ENCODE assay signal across 19 cellular contexts in the genomic region with DNA sequence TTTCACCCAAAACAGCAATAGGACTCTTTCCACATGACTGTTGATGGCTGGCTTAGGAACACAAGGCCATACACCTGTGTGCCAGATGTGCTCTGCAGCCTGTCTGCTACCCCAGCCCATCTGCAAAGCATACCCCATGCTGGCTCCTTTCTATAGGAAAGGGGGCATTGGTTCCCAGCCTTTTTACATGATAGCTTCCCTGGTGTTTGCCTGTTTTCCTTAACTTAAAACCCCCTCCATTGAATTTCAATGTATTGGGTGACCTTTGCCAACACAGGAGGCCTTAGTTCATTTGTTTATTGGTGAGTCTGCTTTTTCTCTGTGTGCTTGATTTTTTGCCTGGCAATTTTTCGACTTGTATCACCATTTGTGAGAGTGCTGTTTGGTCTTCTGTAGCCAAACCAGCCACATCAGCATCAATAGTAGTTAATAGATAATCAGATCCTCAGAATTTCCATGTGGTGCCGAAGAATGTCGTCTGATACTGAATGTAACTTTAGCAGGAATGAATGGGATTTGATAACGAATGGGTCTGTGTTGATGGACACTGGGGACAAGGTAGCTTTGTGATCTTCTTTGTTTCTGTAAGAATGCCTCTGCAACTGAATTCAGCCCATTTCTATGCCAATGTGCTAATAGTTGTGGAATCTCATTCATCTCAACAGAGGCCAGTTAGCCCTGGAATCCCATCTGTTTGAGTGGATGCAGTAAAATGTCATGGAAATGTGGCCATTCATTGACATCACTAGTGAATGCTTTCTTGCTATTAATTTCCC.
DNase-seq lines count a peak whose midpoint lies in the region; ATAC-seq, FAIRE-seq and TF ChIP-seq lines count a peak whose summit lies in the region.
"Had no signal": no experiment of that assay in that cellular context is flagged by ENCODE, and none has a peak within 500 bp of the region (broad histone marks: within the 10 kb centered on the region; RNA-seq: fewer than 3 reads in every experiment).

No MANE protein-coding gene starts in this region.

- H3K9me3 ChIP-seq in H1 (ENCODE audit: insufficient read depth in 2 of 2, low read depth in 1 of 2, low read length in 1 of 2) (no peaks in the 10 kb centered on the region), skeletal muscle satellite cell (replicated peaks; ENCODE audit: low read length) (no peaks in the 10 kb centered on the region)

- peak overlapping the region; percentile 83 for H3K27ac ChIP-seq in H1 (ENCODE audit: low read depth, low read length)

- no peaks in the 10 kb centered on the region for H3K79me1 ChIP-seq in H1 (ENCODE audit: low read depth, low read length)

- FAIRE-seq in H1 (lab: Jason Lieb, UNC) = peak; percentile 96
- FAIRE-seq: keratinocyte had no signal

- WGBS in H1 (ENCODE audit: extremely low coverage in 1 of 2, insufficient coverage in 1 of 2, insufficient read length in 1 of 2, insufficient replicate concordance in 2 of 2, low coverage in 1 of 2, low lambda C conversion rate in 2 of 2, missing lambda C conversion rate in 1 of 2), 2 experiments = 2% methylated on average over 4 of the region's 4 CpGs; no CpG with 5 or more reads in 1 of the 2 experiments

- H3K4me1 ChIP-seq in H1 (replicated peaks in 1 of 4; ENCODE audit: control insufficient read depth in 3 of 4, insufficient read depth in 4 of 4, low read length in 3 of 4) (peaks cover 1 to 24% (median 11%) of the 10 kb centered on the region in 4 experiments; a peak in 5 of 7 replicates), skeletal muscle satellite cell (ENCODE audit: control insufficient read depth, insufficient read depth, low read length) (peaks cover 10% of the 10 kb centered on the region)

- H3K14ac ChIP-seq in H1 (ENCODE audit: insufficient read length) = no peak overlapping the region

- peak overlapping the region; percentile 22 for H4K91ac ChIP-seq in H1 (replicated peaks; ENCODE audit: insufficient read length, low read length)

- H2AFZ ChIP-seq in H1 (ENCODE audit: low read length) = no peak overlapping the region

- no peak overlapping the region for H3K23ac ChIP-seq in H1 (ENCODE audit: insufficient read length)

- DNase-seq in HFF-Myc (ENCODE audit: extremely low read depth, low read depth) = peak; percentile 67
- peak in 1 of 2 experiments; percentile 84 for DNase-seq in H1 (ENCODE audit: low read depth in 1 of 2, low spot score in 2 of 2)
- DNase-seq in kidney epithelial cell (ENCODE audit: low read depth) = peak; percentile 4
- DNase-seq in cerebellar nuclear complex (lab: John Stamatoyannopoulos, UW) = no peak
- no peak for DNase-seq in HuH-7.5 (ENCODE audit: low spot score)
- DNase-seq: activated CD4-positive, alpha-beta memory T cell treated with anti-CD3 and anti-CD28 coated beads for 36 hours; CD4-positive, CD25-positive, alpha-beta regulatory T cell; GDM1; NCI-H1436 treated with DMSO at 0.1 percent for 48 hours; NCI-H524 treated with DMSO at 0.1 percent for 48 hours; substantia nigra had no signal

- peak in 1 of 2 experiments; percentile 41; a peak in 2 of 3 replicates for TF ChIP-seq POLR2A in H1 (IDR thresholded peaks at IDR 0.05; ENCODE audit: control extremely low read depth in 1 of 2, low read depth in 2 of 2, low read length in 2 of 2)

- H3K56ac ChIP-seq in H1 (replicated peaks; ENCODE audit: insufficient read length, low read depth, low read length) = peak overlapping the region; percentile 36

- H3K36me3 ChIP-seq in H1 (ENCODE audit: control insufficient read depth in 2 of 4, insufficient read depth in 4 of 4, low read length in 3 of 4) (no peaks in the 10 kb centered on the region), kidney epithelial cell (ENCODE audit: control insufficient read depth, insufficient read depth, low read length) (no peaks in the 10 kb centered on the region), skeletal muscle satellite cell (ENCODE audit: insufficient read depth, low read length) (no peaks in the 10 kb centered on the region)

- peak overlapping the region; percentile 98; the same call in 1 of the 2 replicates for H2BK12ac ChIP-seq in H1 (ENCODE audit: low read depth, low read length)

- H3K9ac ChIP-seq in H1 (replicated peaks in 1 of 4; ENCODE audit: extremely low read depth in 1 of 4, low read depth in 3 of 4, low read length in 3 of 4) = peak overlapping the region in 3 of 4 experiments; percentile 0 to 62 (median 41); a peak in 3 of 7 replicates
- peak overlapping the region; percentile 1 for H3K9ac ChIP-seq in skeletal muscle satellite cell (ENCODE audit: low read depth, low read length)

- H4K20me1 ChIP-seq in H1 (replicated peaks in 1 of 2; ENCODE audit: control insufficient read depth in 1 of 2, insufficient read depth in 2 of 2, low read length in 2 of 2) = no peaks in the 10 kb centered on the region

- no peak overlapping the region for H2BK15ac ChIP-seq in H1 (ENCODE audit: low read length)

- peak overlapping the region; percentile 48; the same call in 1 of the 2 replicates for H3K18ac ChIP-seq in H1 (ENCODE audit: extremely low read depth, low read length)

- CTCF ChIA-PET in H1 (lab: Charles Lee; ENCODE audit: partially characterized antibody) = interaction anchor here (0.6 to 1.9 kb wide), 3 partner anchors 15 to 122 kb away, joined by 3 to 8 read pairs (median 3); no protein-coding TSS in a partner anchor

- H3K4ac ChIP-seq in H1 (replicated peaks; ENCODE audit: insufficient read length, low read depth, low read length) = peak overlapping the region; percentile 16

- H3K27me3 ChIP-seq in H1 (replicated peaks in 1 of 4; ENCODE audit: control insufficient read depth in 3 of 4, extremely low read depth in 1 of 4, insufficient read depth in 3 of 4, low read length in 3 of 4) = no peaks in the 10 kb centered on the region
- no peaks in the 10 kb centered on the region for H3K27me3 ChIP-seq in kidney epithelial cell (ENCODE audit: control insufficient read depth, insufficient read depth, low read length)
- no peaks in the 10 kb centered on the region for H3K27me3 ChIP-seq in skeletal muscle satellite cell (ENCODE audit: control insufficient read depth, insufficient read depth, low read length)

- no peak for TF ChIP-seq CTCF in HFF-Myc (IDR thresholded peaks at IDR 0.05; ENCODE audit: low read depth, low read length, missing control alignments)
- TF ChIP-seq CTCF in H1 (IDR thresholded peaks at IDR 0.05; ENCODE audit: control extremely low read depth in 1 of 3, insufficient read depth in 1 of 3, low read depth in 1 of 3, low read length in 3 of 3) = no peak
- no peak for TF ChIP-seq CTCF in kidney epithelial cell (IDR thresholded peaks at IDR 0.05; ENCODE audit: insufficient read depth, low read length, poor library complexity, severe bottlenecking)

- no peak for ATAC-seq in GM18519 (IDR thresholded peaks at IDR 0.05; ENCODE audit: low FRiP score, unreplicated experiment)
- no peak for ATAC-seq in HG03354 (IDR thresholded peaks at IDR 0.05; ENCODE audit: poor library complexity, severe bottlenecking, unreplicated experiment)
- ATAC-seq: activated T-helper 17 cell treated with anti-CD3 and anti-CD28 coated beads, Interleukin-2, amount 50 U/mL, for 72 hours; esophagus mucosa; HCT116; natural killer cell treated with Interleukin-12 subunit alpha and Interleukin-12 subunit beta and Interleukin-15 and Interleukin-18, amount 100 ng/mL, for 72 hours had no signal

- H3K79me2 ChIP-seq in H1 (ENCODE audit: control insufficient read depth in 1 of 2, insufficient read depth in 2 of 2, low read length in 2 of 2) = no peaks in the 10 kb centered on the region

- H4K8ac ChIP-seq in H1 (ENCODE audit: extremely low read depth, insufficient read depth, low read length) = no peak overlapping the region

- no peak overlapping the region for H2AK5ac ChIP-seq in H1 (ENCODE audit: low read depth, low read length)

- TF ChIP-seq EP300 in H1 (IDR thresholded peaks at IDR 0.05; ENCODE audit: borderline replicate concordance in 1 of 2, low read depth in 2 of 2, low read length in 2 of 2) = peak in 1 of 2 experiments; percentile 94; a peak in 1 of 3 replicates

- peak overlapping the region; percentile 89 for H2BK120ac ChIP-seq in H1 (replicated peaks; ENCODE audit: low read depth, low read length)

- peak overlapping the region; percentile 96 for H4K5ac ChIP-seq in H1 (ENCODE audit: insufficient read length, low read depth, low read length)

- H2BK5ac ChIP-seq in H1 (ENCODE audit: low read depth, low read length) = peak overlapping the region; percentile 98

- H2BK20ac ChIP-seq in H1 (ENCODE audit: low read length) = peak overlapping the region; percentile 68

- H3K4me2 ChIP-seq in H1 (ENCODE audit: insufficient read depth in 1 of 2, low read depth in 2 of 2, low read length in 2 of 2) (peak overlapping the region; percentile 29 to 51; a peak in 3 of 4 replicates), skeletal muscle satellite cell (ENCODE audit: low read length) (no peak overlapping the region)

- H3K4me3 ChIP-seq in HFF-Myc (replicated peaks; ENCODE audit: low read depth, low read length) = no peak overlapping the region
- H3K4me3 ChIP-seq in H1 (ENCODE audit: extremely low read depth in 1 of 4, insufficient read depth in 2 of 4, low read depth in 3 of 4, low read length in 4 of 4) = peak overlapping the region in 3 of 4 experiments; percentile 2 to 37 (median 21); a peak in 3 of 8 replicates
- H3K4me3 ChIP-seq in kidney epithelial cell (ENCODE audit: low read depth, low read length) = no peak overlapping the region
- H3K4me3 ChIP-seq in skeletal muscle satellite cell (ENCODE audit: low read length) = no peak overlapping the region

- POLR2A ChIA-PET in H1 (lab: Charles Lee; ENCODE audit: partially characterized antibody) = interaction anchor here (0.9 to 2.6 kb wide), 4 partner anchors 11 to 18 kb away, joined by 3 to 15 read pairs (median 3); no protein-coding TSS in a partner anchor

- TF ChIP-seq RAD21 in H1 (IDR thresholded peaks at IDR 0.05 in 1 of 2, conservative IDR thresholded peaks at IDR 0.05 in 1 of 2; ENCODE audit: low read depth in 2 of 2, low read length in 2 of 2) = peak in 1 of 2 experiments; percentile 17; a peak in 1 of 4 replicates

- no peaks in the 10 kb centered on the region for H3K23me2 ChIP-seq in H1 (ENCODE audit: low read depth, low read length)

TF ChIP-seq in H1, 55 proteins besides CTCF, POLR2A, EP300 and RAD21 (continues in another document):
- TF ChIP-seq JUN (IDR thresholded peaks at IDR 0.05; ENCODE audit: low read depth, low read length) = peak; percentile 90
- TF ChIP-seq CREB1 (IDR thresholded peaks at IDR 0.05) = peak; percentile 31; the same call in 1 of the 2 replicates
- no peak for TF ChIP-seq SIX5 (IDR thresholded peaks at IDR 0.05; ENCODE audit: low read depth, low read length)
- no peak for TF ChIP-seq RFX5 (IDR thresholded peaks at IDR 0.05; ENCODE audit: borderline replicate concordance, low read depth, low read length)
- TF ChIP-seq BRCA1 (IDR thresholded peaks at IDR 0.05; ENCODE audit: low read depth, low read length) = no peak
- TF ChIP-seq EZH2 (IDR thresholded peaks at IDR 0.05; ENCODE audit: low read depth, low read length, severe bottlenecking) = no peak
- TF ChIP-seq ASH2L (IDR thresholded peaks at IDR 0.05; ENCODE audit: low read length) = peak; percentile 98
- peak; percentile 100 for TF ChIP-seq TCF12 (IDR thresholded peaks at IDR 0.05; ENCODE audit: low read depth, low read length)
- no peak for TF ChIP-seq CTBP2 (IDR thresholded peaks at IDR 0.05; ENCODE audit: borderline replicate concordance, insufficient read depth, insufficient read length, low read length)

Comparison
In these comparisons a context has a peak if more than half of its experiments do, and no peak if none do; other contexts are left out.
1. DNase-seq: peak in HFF-Myc (single experiment) and kidney epithelial cell (single experiment); none in cerebellar nuclear complex (0 of 2) and HuH-7.5 (single experiment).
2. H3K4me3 ChIP-seq: peak in H1 (3 of 4); none in HFF-Myc (single experiment), kidney epithelial cell (single experiment) and skeletal muscle satellite cell (single experiment).